In genomic region chr17:8991514-8992285, GRCh38 we compare ENCODE assay signal across 8 cellular contexts. TPM values are rescaled to one million over a fixed set of nuclear protein-coding genes. Genes with fewer than 3 reads are reported as not detected.
DNase-seq lines count a peak whose midpoint lies in the region; TF ChIP-seq lines count a peak whose summit lies in the region.

No MANE protein-coding gene starts in this region.

- H3K79me2 ChIP-seq in PC-9 (ENCODE audit: low read depth), result no peaks in the 10 kb centered on the region

- no peaks in the 10 kb centered on the region for H3F3A ChIP-seq in PC-9 (ENCODE audit: insufficient read depth, low read depth)

- H3K36me3 ChIP-seq in PC-9 (ENCODE audit: low read depth) (no peaks in the 10 kb centered on the region), tibial nerve (no peaks in the 10 kb centered on the region)

- in situ Hi-C loops in GM13977 (cut with MboI; ENCODE audit: low pct_unique_long_range_greater_than_20kb, low sequenced_read_pairs, unreplicated experiment), result loop anchor here (10.0 to 25.0 kb wide), 3 partner anchors 237 to 579 kb away; partner anchors contain the start of gene SPDYE4

- peak; percentile 69 for TF ChIP-seq CTCF in GM13977 (IDR thresholded peaks at IDR 0.05; ENCODE audit: extremely low read depth, insufficient read depth, missing control alignments)
- TF ChIP-seq CTCF in PC-9 (conservative IDR thresholded peaks at IDR 0.05), result peak; percentile 74
- TF ChIP-seq CTCF in osteocyte (IDR thresholded peaks at IDR 0.05), result peak; percentile 83
- TF ChIP-seq CTCF in tibial nerve (IDR thresholded peaks at IDR 0.05), result peak; percentile 55 to 75 (median 71)

- no TSS peak for BruUV-seq in PC-9 (replicated peaks; lab: Mats Ljungman, UMichigan)

- intact Hi-C loops in PC-9 (cut with micrococcal nuclease; ENCODE audit: unreplicated experiment), result loop anchor here (1.0 to 10.0 kb wide), 2 partner anchors 413 to 531 kb away; no protein-coding TSS in a partner anchor

- no peaks in the 10 kb centered on the region for H3K36me3 Mint-ChIP-seq in osteocyte (ENCODE audit: unreplicated experiment)

- H4K20me1 ChIP-seq in PC-9 (ENCODE audit: insufficient read depth), result no peaks in the 10 kb centered on the region

- CTCF ChIA-PET in PC-9 (lab: Charles Lee), result interaction anchor here (0.6 to 0.7 kb wide), 2 partner anchors 81 to 569 kb away, joined by 3 to 5 read pairs; no protein-coding TSS in a partner anchor

- no peak overlapping the region for H3K27ac ChIP-seq in PC-9
- no peak overlapping the region for H3K27ac ChIP-seq in tibial nerve

- H3K9me3 ChIP-seq in PC-9 (ENCODE audit: insufficient read depth, low read depth) (no peaks in the 10 kb centered on the region), tibial nerve (peaks cover 0 to 4% (median 1%) of the 10 kb centered on the region in 4 donors)

- H3K4me3 ChIP-seq in PC-9 (no peak overlapping the region), tibial nerve (no peak overlapping the region)

- H3K4me3 Mint-ChIP-seq in osteocyte (ENCODE audit: unreplicated experiment), result no peak overlapping the region

- no peak overlapping the region for H3K27ac Mint-ChIP-seq in osteocyte (ENCODE audit: unreplicated experiment)

- POLR2A ChIA-PET in PC-9 (lab: Charles Lee; ENCODE audit: unreplicated experiment), result no interaction called here

- H3K4me1 ChIP-seq in PC-9 (replicated peaks; ENCODE audit: insufficient read depth), result no peaks in the 10 kb centered on the region
- no peaks in the 10 kb centered on the region for H3K4me1 ChIP-seq in tibial nerve

- H3K27me3 Mint-ChIP-seq in osteocyte (ENCODE audit: unreplicated experiment), result peaks cover 8% of the 10 kb centered on the region

- TF ChIP-seq EP300 in tibial nerve (IDR thresholded peaks at IDR 0.05), result no peak

- H3K4me2 ChIP-seq in PC-9, result no peak overlapping the region

- TF ChIP-seq POLR2A in tibial nerve (IDR thresholded peaks at IDR 0.05), result no peak

- H3K4me1 Mint-ChIP-seq in osteocyte (ENCODE audit: unreplicated experiment), result no peaks in the 10 kb centered on the region

- 41 to 49% methylated on average over 7 to 8 of the region's 10 CpGs for WGBS in tibial nerve, 2 donors

- no peak overlapping the region for H2AFZ ChIP-seq in PC-9

- no peaks in the 10 kb centered on the region for H3K9me3 Mint-ChIP-seq in osteocyte (ENCODE audit: unreplicated experiment)

- H3K27me3 ChIP-seq in PC-9 (ENCODE audit: insufficient read depth, low read depth), result no peaks in the 10 kb centered on the region
- H3K27me3 ChIP-seq in tibial nerve, result no peaks in the 10 kb centered on the region

- peak; percentile 77 for DNase-seq in AG08395 (ENCODE audit: low spot score)
- peak; percentile 59 for DNase-seq in GM13977 (ENCODE audit: low spot score)
- DNase-seq in PC-9, result peak; percentile 40 to 61
- peak; percentile 74 to 76 for DNase-seq in activated T-cell treated with anti-CD3 and anti-CD28 coated beads, Interleukin-2, amount 50 U/mL, for 48 hours
- DNase-seq in fibroblast of the conjunctiva (ENCODE audit: low read depth), result peak; percentile 45
- DNase-seq in osteocyte (ENCODE audit: extremely low spot score, unreplicated experiment), result peak; percentile 87
- peak; percentile 54 to 79 for DNase-seq in tibial nerve (ENCODE audit: low spot score in 2 of 2)
- DNase-seq in GOT3 (lab: John Stamatoyannopoulos, UW), result no peak

- H3K9me2 ChIP-seq in PC-9 (ENCODE audit: insufficient read depth), result no peaks in the 10 kb centered on the region

RNA-seq across cellular contexts. Expression of gene PIK3R5, which starts 26.2 kb away (rescaled TPM):
- total RNA-seq in PC-9 (2021) (not detected in 2 replicates), osteocyte (not detected in 2 replicates), tibial nerve (10 to 100 TPM; 17.8 to 62.1 (median 22.5) TPM)

RNA-seq across cellular contexts. Expression of gene NTN1, which starts 29.6 kb away (rescaled TPM):
- total RNA-seq in PC-9 (2021) (17.7 and 24.5 TPM in 2 replicates), osteocyte (19.9 and 21.4 TPM in 2 replicates), tibial nerve (10 to 100 TPM; 15.9 to 31.0 (median 25.0) TPM)

Comparison
In these comparisons a context has a peak if more than half of its experiments do, and no peak if none do; other contexts are left out.
1. RNA of gene PIK3R5, which starts 26.2 kb away (total RNA-seq): 17.8 to 62.1 TPM in tibial nerve; not detected in PC-9 and not detected in osteocyte; every median in the first group is over 10 times any median in the second.
2. Peak in every context shown above with its lines, with median percentiles within 50 percentile points of each other: CTCF ChIP-seq.